Comparison of ENCODE assay signal across 18 cellular contexts in the genomic region with DNA sequence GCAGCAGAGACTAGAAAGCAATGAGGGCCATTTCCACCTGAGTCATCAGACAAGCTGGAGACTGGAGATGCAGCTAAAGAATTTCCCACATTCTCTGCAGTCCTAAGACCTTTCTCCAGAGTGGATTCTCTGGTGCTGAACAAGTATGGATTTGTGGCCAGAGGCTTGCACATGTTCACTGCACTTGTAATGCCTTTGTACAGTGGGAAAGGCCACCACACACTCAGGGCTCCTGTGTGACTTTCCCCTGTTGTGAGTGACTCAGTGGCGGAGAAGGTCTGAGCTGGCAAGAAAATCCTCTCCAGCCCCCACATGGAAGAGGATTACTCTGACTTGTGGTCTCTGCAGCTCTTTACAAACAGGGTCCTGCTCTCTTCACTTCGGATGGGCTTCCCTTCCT.
DNase-seq lines count a peak whose midpoint lies in the region; ATAC-seq and TF ChIP-seq lines count a peak whose summit lies in the region.
"Had no signal": no experiment of that assay in that cellular context is flagged by ENCODE, and none has a peak within 500 bp of the region (broad histone marks: within the 10 kb centered on the region; RNA-seq: fewer than 3 reads in every experiment).

No MANE protein-coding gene starts in this region.

- no peak overlapping the region for H3K27ac Mint-ChIP-seq in chondrocyte (ENCODE audit: unreplicated experiment)

- H3K4me1 ChIP-seq in trophoblast cell (ENCODE audit: control insufficient read depth in 1 of 2, insufficient read depth in 2 of 2, low read length in 2 of 2), result peaks cover 9 to 18% of the 10 kb centered on the region in 2 experiments
- no peaks in the 10 kb centered on the region for H3K4me1 ChIP-seq in mammary epithelial cell (ENCODE audit: insufficient read depth, low read length)

- H2AFZ ChIP-seq in trophoblast cell (ENCODE audit: insufficient read depth, low read length, poor library complexity) (no peak overlapping the region), mammary epithelial cell (ENCODE audit: low read depth, low read length) (no peak overlapping the region)

- H3K79me2 ChIP-seq in trophoblast cell (ENCODE audit: control insufficient read depth, insufficient read depth, low read length, poor library complexity) (no peaks in the 10 kb centered on the region), mammary epithelial cell (ENCODE audit: insufficient read depth, low read length) (no peaks in the 10 kb centered on the region)

- no peak overlapping the region for H3K4me3 Mint-ChIP-seq in chondrocyte (ENCODE audit: unreplicated experiment)

- DNase-seq in AG08395 (ENCODE audit: low spot score) (peak; percentile 60), LHCN-M2 (ENCODE audit: low read depth) (peak; percentile 73), epithelial cell of esophagus (ENCODE audit: low read depth) (peak; percentile 71), trophoblast cell (peak; percentile 87 to 88), mammary epithelial cell (no peak), chondrocyte (ENCODE audit: low spot score) (no peak)
- DNase-seq in stimulated activated CD4-positive, alpha-beta T cell treated with anti-CD3 and anti-CD28 coated beads, Interleukin-2, amount 100 ng/mL, for 24 hours, result no peak
- DNase-seq: 8988T, C1 segment of cervical spinal cord, DMS79 treated with DMSO at 0.1 percent for 48 hours, IMR-90, Karpas-422, NCI-H1105 treated with DMSO at 0.1 percent for 48 hours, NCI-H187 treated with DMSO at 0.1 percent for 48 hours, NCI-H2171, NCI-H446 treated with DMSO at 0.1 percent for 48 hours, PC-3 had no signal

- no peak for ATAC-seq in GM21360 (IDR thresholded peaks at IDR 0.05; ENCODE audit: unreplicated experiment)
- ATAC-seq: PC-3 had no signal

- H3K9me3 ChIP-seq in trophoblast cell (ENCODE audit: insufficient read depth, low read depth, low read length) (no peaks in the 10 kb centered on the region), mammary epithelial cell (replicated peaks; ENCODE audit: insufficient read depth, low read length) (peaks cover 4% of the 10 kb centered on the region)

- H3K27ac ChIP-seq in trophoblast cell (ENCODE audit: low read depth, low read length) (peak overlapping the region; percentile 12), mammary epithelial cell (ENCODE audit: insufficient read depth, low read depth, low read length) (no peak overlapping the region)

- H3K4me1 Mint-ChIP-seq in chondrocyte (ENCODE audit: low read depth), result no peaks in the 10 kb centered on the region

- no peak overlapping the region for H2AK5ac ChIP-seq in trophoblast cell (ENCODE audit: low read length)

- H3K9ac ChIP-seq in trophoblast cell (ENCODE audit: low read length), result no peak overlapping the region
- H3K9ac ChIP-seq in mammary epithelial cell (ENCODE audit: insufficient read depth, low read length), result no peak overlapping the region

- dilution Hi-C loops in mammary epithelial cell (cut with HindIII; ENCODE audit: low sequenced_read_pairs), result no loop called here

- H3K4ac ChIP-seq in trophoblast cell (ENCODE audit: low read depth, low read length), result no peak overlapping the region

- no peak overlapping the region for H3K23ac ChIP-seq in trophoblast cell (ENCODE audit: low read length)

- peaks cover 0 to 1% of the 10 kb centered on the region in 2 experiments for H3K36me3 ChIP-seq in trophoblast cell (ENCODE audit: control insufficient read depth in 1 of 2, insufficient read depth in 2 of 2, low read length in 2 of 2)
- no peaks in the 10 kb centered on the region for H3K36me3 ChIP-seq in mammary epithelial cell (ENCODE audit: insufficient read depth, low read length)

- no peak overlapping the region for H4K8ac ChIP-seq in trophoblast cell (ENCODE audit: low read depth, low read length)

- in situ Hi-C loops in mammary epithelial cell (cut with MboI; ENCODE audit: low sequenced_read_pairs in 2 of 2), result no loop called here

- no peak overlapping the region for H2BK5ac ChIP-seq in trophoblast cell (ENCODE audit: low read depth, low read length, poor library complexity)

- H2BK12ac ChIP-seq in trophoblast cell (ENCODE audit: low read length), result no peak overlapping the region

- H3K4me2 ChIP-seq in trophoblast cell (ENCODE audit: low read length) (no peak overlapping the region), mammary epithelial cell (ENCODE audit: insufficient read depth, low read depth, low read length) (no peak overlapping the region)

- no CpG with 5 or more reads among the region's 2 CpGs for WGBS in trophoblast cell (ENCODE audit: extremely low coverage, insufficient coverage, insufficient read length)
- WGBS in mammary epithelial cell (ENCODE audit: low coverage, missing lambda C conversion rate), result 63% methylated on average over 2 of the region's 2 CpGs

- no peaks in the 10 kb centered on the region for H3K27me3 Mint-ChIP-seq in chondrocyte (ENCODE audit: low read depth)

- peaks cover 5% of the 10 kb centered on the region for H3K79me1 ChIP-seq in trophoblast cell (ENCODE audit: low read length)

- BruUV-seq in mammary epithelial cell (replicated peaks; lab: Mats Ljungman, UMichigan), result no TSS peak

- H3K18ac ChIP-seq in trophoblast cell (ENCODE audit: low read length), result no peak overlapping the region

- CTCF ChIA-PET in mammary epithelial cell (lab: Charles Lee; ENCODE audit: low non-redundant PET), result no interaction called here

- TF ChIP-seq CTCF in epithelial cell of esophagus (IDR thresholded peaks at IDR 0.05; ENCODE audit: insufficient read depth, low read depth, low read length, missing control alignments), result no peak
- no peak for TF ChIP-seq CTCF in mammary epithelial cell (conservative IDR thresholded peaks at IDR 0.05 in 1 of 2, IDR thresholded peaks at IDR 0.05 in 1 of 2; ENCODE audit: extremely low read depth in 1 of 2, insufficient read depth in 1 of 2, low read depth in 1 of 2, low read length in 2 of 2)
- TF ChIP-seq CTCF in chondrocyte (IDR thresholded peaks at IDR 0.05), result no peak

- H3K27me3 ChIP-seq in trophoblast cell (ENCODE audit: insufficient read depth, low read length) (no peaks in the 10 kb centered on the region), mammary epithelial cell (ENCODE audit: insufficient read depth, low read length) (no peaks in the 10 kb centered on the region)

- no peak overlapping the region for H2BK120ac ChIP-seq in trophoblast cell (ENCODE audit: insufficient read depth, low read length, poor library complexity)

- no peak overlapping the region for H4K12ac ChIP-seq in trophoblast cell (ENCODE audit: low read depth, low read length)

- H3K9me3 Mint-ChIP-seq in chondrocyte (ENCODE audit: low read depth), result peaks cover 35% of the 10 kb centered on the region

- H4K91ac ChIP-seq in trophoblast cell (ENCODE audit: low read depth, low read length), result no peak overlapping the region

- H3K36me3 Mint-ChIP-seq in chondrocyte (ENCODE audit: low read depth), result peaks cover 2% of the 10 kb centered on the region

- intact Hi-C loops in mammary epithelial cell (cut with micrococcal nuclease), result no loop called here

- no peak overlapping the region for H3K14ac ChIP-seq in trophoblast cell (ENCODE audit: low read length)

- H3K4me3 ChIP-seq in epithelial cell of esophagus (ENCODE audit: low read length) (no peak overlapping the region), trophoblast cell (ENCODE audit: low read depth, low read length) (no peak overlapping the region), mammary epithelial cell (replicated peaks in 1 of 3; ENCODE audit: insufficient read depth in 1 of 3, low read depth in 2 of 3, low read length in 3 of 3) (no peak overlapping the region)

- no peaks in the 10 kb centered on the region for H4K20me1 ChIP-seq in mammary epithelial cell (ENCODE audit: insufficient read depth, low read length)

Comparison
In these comparisons a context has a peak if more than half of its experiments do, and no peak if none do; other contexts are left out.
1. DNase-seq: peak in AG08395 (single experiment), LHCN-M2 (single experiment), epithelial cell of esophagus (single experiment) and trophoblast cell (2 of 2); none in mammary epithelial cell (single experiment), chondrocyte (single experiment) and stimulated activated CD4-positive, alpha-beta T cell treated with anti-CD3 and anti-CD28 coated beads, Interleukin-2, amount 100 ng/mL, for 24 hours (0 of 2).